Comparison of ENCODE assay signal across 9 cellular contexts in genomic region chr7:112453505-112454171, GRCh38. TPM values are rescaled to one million over a fixed set of nuclear protein-coding genes. Genes with fewer than 3 reads are reported as not detected.
A peak's percentile ranks its signal among the peaks of the same experiment; 100 is the strongest.
DNase-seq lines count a peak whose midpoint lies in the region; TF ChIP-seq lines count a peak whose summit lies in the region.
"Had no signal": no experiment of that assay in that cellular context is flagged by ENCODE, and none has a peak within 500 bp of the region (broad histone marks: within the 10 kb centered on the region; RNA-seq: fewer than 3 reads in every experiment).

No MANE protein-coding gene starts in this region.

- peak overlapping the region; percentile 72 for H3K4me3 Mint-ChIP-seq in neural crest cell

- H3K9me3 ChIP-seq in BLaER1: no peaks in the 10 kb centered on the region
- H3K9me3 ChIP-seq in effector memory CD4-positive, alpha-beta T cell (ENCODE audit: control insufficient read depth, low read length): no peaks in the 10 kb centered on the region

- H3K4me1 Mint-ChIP-seq in neural crest cell: peaks cover 41% of the 10 kb centered on the region

- no peaks in the 10 kb centered on the region for H3K27me3 Mint-ChIP-seq in neural crest cell (ENCODE audit: low read depth)

- H3K27me3 ChIP-seq in BLaER1: no peaks in the 10 kb centered on the region
- H3K27me3 ChIP-seq in effector memory CD4-positive, alpha-beta T cell (replicated peaks; ENCODE audit: control insufficient read depth, insufficient read depth, low read length, poor library complexity, severe bottlenecking): no peaks in the 10 kb centered on the region

- H3K4me2 ChIP-seq in BLaER1: peak overlapping the region; percentile 24; the same call in 1 of the 2 replicates

- peaks cover 3% of the 10 kb centered on the region for H3K36me3 Mint-ChIP-seq in neural crest cell (ENCODE audit: low read depth)

- H3K9ac ChIP-seq in BLaER1: no peak overlapping the region

- no peak overlapping the region for H3K27ac ChIP-seq in BLaER1
- no peak overlapping the region for H3K27ac ChIP-seq in effector memory CD4-positive, alpha-beta T cell (ENCODE audit: insufficient read depth, low read length, poor library complexity, severe bottlenecking)

- peaks cover 34% of the 10 kb centered on the region for H3K36me3 ChIP-seq in BLaER1
- peaks cover 25% of the 10 kb centered on the region for H3K36me3 ChIP-seq in effector memory CD4-positive, alpha-beta T cell (ENCODE audit: control insufficient read depth, insufficient read depth, low read length)

- peaks cover 48% of the 10 kb centered on the region for H4K20me1 ChIP-seq in BLaER1

- peaks cover 33% of the 10 kb centered on the region for H3K4me1 ChIP-seq in BLaER1
- peaks cover 9% of the 10 kb centered on the region for H3K4me1 ChIP-seq in effector memory CD4-positive, alpha-beta T cell (ENCODE audit: control insufficient read depth, insufficient read depth, low read length, poor library complexity, severe bottlenecking)

- no peak for TF ChIP-seq CTCF in neural crest cell (conservative IDR thresholded peaks at IDR 0.05)

- H3K9me3 Mint-ChIP-seq in neural crest cell: no peaks in the 10 kb centered on the region
- H3K9me3 Mint-ChIP-seq: stimulated activated effector memory CD8-positive, alpha-beta T cell treated with anti-CD3 and anti-CD28 coated beads, Interleukin-12 subunit alpha, Interleukin-12 subunit beta, amount 100 ng/mL, for 72 hours had no signal

- DNase-seq in NCI-H446 treated with DMSO at 0.1 percent for 48 hours (lab: John Stamatoyannopoulos, UW): peak; percentile 53
- DNase-seq in dermis blood vessel endothelial cell: peak; percentile 62
- no peak for DNase-seq in neural crest cell (ENCODE audit: low read depth, low spot score)
- no peak for DNase-seq in HT-29 (ENCODE audit: low spot score)
- no peak for DNase-seq in mucosa of gallbladder (ENCODE audit: low spot score)
- DNase-seq in effector memory CD4-positive, alpha-beta T cell: no peak
- no peak for DNase-seq in NCI-H345 treated with DMSO at 0.1 percent for 48 hours (lab: John Stamatoyannopoulos, UW; ENCODE audit: unreplicated experiment)

- H3K4me3 ChIP-seq in BLaER1: no peak overlapping the region
- H3K4me3 ChIP-seq in effector memory CD4-positive, alpha-beta T cell (ENCODE audit: insufficient read depth, low read depth, low read length, poor library complexity, severe bottlenecking): no peak overlapping the region

- peak overlapping the region; percentile 50 for H3K27ac Mint-ChIP-seq in neural crest cell (ENCODE audit: unreplicated experiment)

RNA-seq across cellular contexts. Expression of gene IFRD1, which starts 3.4 kb away (rescaled TPM):
- total RNA-seq in dermis blood vessel endothelial cell (34.1 and 55.5 TPM in 2 replicates), neural crest cell (76.6 and 78.7 TPM in 2 replicates), mucosa of gallbladder (45.8 TPM)
- 54.8 and 58.9 TPM in 2 replicates for total RNA-seq in HT-29 (2014; rRNA removed; shearing (Covaris generic))

RNA-seq across cellular contexts. Expression of gene LSMEM1, which starts 27.2 kb away (rescaled TPM):
- total RNA-seq in dermis blood vessel endothelial cell (0.17 and 1.3 TPM in 2 replicates), neural crest cell (0.61 and 0.72 TPM in 2 replicates), mucosa of gallbladder (2.2 TPM)
- 0.39 TPM in 1 of 2 replicates, not detected in the other for total RNA-seq in HT-29 (2014; rRNA removed; shearing (Covaris generic))

Comparison
In these comparisons a context has a peak if more than half of its experiments do, and no peak if none do; other contexts are left out.
1. DNase-seq: peak in NCI-H446 treated with DMSO at 0.1 percent for 48 hours (single experiment) and dermis blood vessel endothelial cell (single experiment); none in neural crest cell (single experiment), HT-29 (single experiment), mucosa of gallbladder (single experiment), effector memory CD4-positive, alpha-beta T cell (0 of 3) and NCI-H345 treated with DMSO at 0.1 percent for 48 hours (single experiment).